Comparison of ENCODE assay signal across 1 cellular context in the genomic region with DNA sequence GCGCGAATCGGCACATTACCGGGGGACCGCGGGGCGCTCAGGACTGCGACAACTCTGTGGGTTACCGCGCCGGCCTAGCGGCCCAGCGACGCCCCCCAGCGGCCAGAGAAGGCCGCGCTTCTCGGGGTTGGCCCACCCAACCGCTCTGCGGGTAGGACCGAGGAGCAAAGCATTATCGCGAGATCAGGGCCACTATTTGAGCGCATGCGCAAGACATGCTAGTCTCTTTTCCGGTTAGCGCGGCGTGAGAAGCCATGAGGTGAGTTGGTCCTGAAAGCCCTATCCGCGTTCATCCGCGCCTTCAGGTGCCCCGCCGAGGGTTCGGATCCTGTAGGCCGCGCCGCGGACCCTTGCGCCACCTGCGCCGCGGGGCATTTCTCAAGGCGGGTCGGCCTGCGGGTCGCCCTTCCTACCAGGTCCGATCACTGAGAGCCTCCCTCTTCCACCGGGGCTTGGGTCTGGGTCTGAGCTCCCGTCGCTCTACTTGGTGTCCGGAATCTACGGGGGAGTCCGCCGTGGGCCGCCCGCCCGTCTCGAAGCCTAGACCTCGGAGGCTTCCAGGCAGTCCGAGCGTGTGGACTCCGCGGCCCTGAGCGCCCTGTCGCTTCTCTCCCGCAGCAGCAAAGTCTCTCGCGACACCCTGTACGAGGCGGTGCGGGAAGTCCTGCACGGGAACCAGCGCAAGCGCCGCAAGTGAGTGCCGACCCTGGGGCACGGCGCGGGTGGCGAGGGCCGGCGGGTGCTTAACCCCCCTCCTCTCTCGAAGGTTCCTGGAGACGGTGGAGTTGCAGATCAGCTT.
TF ChIP-seq lines count a peak whose summit lies in the region.

Gene RPL10A, plus strand, starts transcription at position 221 of the 799 bp plus-strand sequence. Its CDS starts 34 bp downstream, at position 255.

TF ChIP-seq in K562, 482 proteins besides CTCF, POLR2A, EP300 and RAD21 (continued from another document and continues in another):
- TF ChIP-seq, protein P1, sequence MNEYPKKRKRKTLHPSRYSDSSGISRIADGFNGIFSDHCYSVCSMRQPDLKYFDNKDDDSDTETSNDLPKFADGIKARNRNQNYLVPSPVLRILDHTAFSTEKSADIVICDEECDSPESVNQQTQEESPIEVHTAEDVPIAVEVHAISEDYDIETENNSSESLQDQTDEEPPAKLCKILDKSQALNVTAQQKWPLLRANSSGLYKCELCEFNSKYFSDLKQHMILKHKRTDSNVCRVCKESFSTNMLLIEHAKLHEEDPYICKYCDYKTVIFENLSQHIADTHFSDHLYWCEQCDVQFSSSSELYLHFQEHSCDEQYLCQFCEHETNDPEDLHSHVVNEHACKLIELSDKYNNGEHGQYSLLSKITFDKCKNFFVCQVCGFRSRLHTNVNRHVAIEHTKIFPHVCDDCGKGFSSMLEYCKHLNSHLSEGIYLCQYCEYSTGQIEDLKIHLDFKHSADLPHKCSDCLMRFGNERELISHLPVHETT (CRISPR knock-in tag; conservative IDR thresholded peaks at IDR 0.05 in 1 of 2, IDR thresholded peaks at IDR 0.05 in 1 of 2): peak in 1 of 2 experiments; percentile 78; a peak in 1 of 4 replicates
- TF ChIP-seq CHAMP1 (IDR thresholded peaks at IDR 0.05) (0 out of 2 replicates have a peak, but pooled peaks have one; percentile 79), POLR2AphosphoS5 (IDR thresholded peaks at IDR 0.05; ENCODE audit: control insufficient read depth, insufficient read depth, low read depth, low read length) (peak; percentile 99), FOXO4 (CRISPR knock-in tag; IDR thresholded peaks at IDR 0.05) (peak; percentile 74; the same call in 1 of the 2 replicates), POLR2B (IDR thresholded peaks at IDR 0.05; ENCODE audit: low read depth, partially characterized antibody) (peak; percentile 99), CAMTA2 (CRISPR knock-in tag; conservative IDR thresholded peaks at IDR 0.05) (no peak), NR2C2 (CRISPR knock-in tag; IDR thresholded peaks at IDR 0.05) (peak; percentile 77; the same call in 1 of the 2 replicates), NR2C2 (tag; IDR thresholded peaks at IDR 0.05) (peak; percentile 56; the same call in 1 of the 2 replicates), SETDB1 (IDR thresholded peaks at IDR 0.05; ENCODE audit: low read length) (no peak), GATA2 (CRISPR knock-in tag; IDR thresholded peaks at IDR 0.05) (peak; percentile 91), ASH1L (IDR thresholded peaks at IDR 0.05; ENCODE audit: borderline replicate concordance, low read depth, partially characterized antibody) (no peak), BRF1 (IDR thresholded peaks at IDR 0.05; ENCODE audit: borderline replicate concordance, extremely low read depth, insufficient read length) (no peak), SIN3B (IDR thresholded peaks at IDR 0.05; ENCODE audit: low read depth) (no peak), DIDO1 (tag; IDR thresholded peaks at IDR 0.05; ENCODE audit: low read depth) (0 out of 2 replicates have a peak, but pooled peaks have one; percentile 25), GTF2B (IDR thresholded peaks at IDR 0.05; ENCODE audit: extremely low read depth, insufficient read length) (peak; percentile 82), RUNX1 (IDR thresholded peaks at IDR 0.05; ENCODE audit: low read depth) (0 out of 2 replicates have a peak, but pooled peaks have one; percentile 22), NRF1 (conservative IDR thresholded peaks at IDR 0.05 in 1 of 2, IDR thresholded peaks at IDR 0.05 in 1 of 2) (peak; percentile 94 to 95), MYC (IDR thresholded peaks at IDR 0.05; ENCODE audit: low read depth, low read length) (peak; percentile 100), MYC (CRISPR knock-in tag; IDR thresholded peaks at IDR 0.05; ENCODE audit: borderline replicate concordance, low read depth) (peak; percentile 100), RBM25 (IDR thresholded peaks at IDR 0.05; ENCODE audit: low read depth, low read length, severe bottlenecking) (peak; percentile 94), SMAD4 (CRISPR knock-in tag; conservative IDR thresholded peaks at IDR 0.05) (peak; percentile 61), RBBP5 (IDR thresholded peaks at IDR 0.05; ENCODE audit: borderline replicate concordance, insufficient read depth, low read length, poor library complexity, severe bottlenecking) (peak; percentile 99), ZNF146 (CRISPR knock-in tag; IDR thresholded peaks at IDR 0.05; ENCODE audit: unreplicated experiment) (no peak), ZNF3 (CRISPR knock-in tag; IDR thresholded peaks at IDR 0.05) (no peak), HNRNPUL1 (IDR thresholded peaks at IDR 0.05; ENCODE audit: low read length) (no peak), EP400 (IDR thresholded peaks at IDR 0.05) (peak; percentile 100), TEAD1 (CRISPR knock-in tag; IDR thresholded peaks at IDR 0.05) (peak; percentile 76 to 79), LARP7 (IDR thresholded peaks at IDR 0.05) (peak; percentile 58), HMBOX1 (IDR thresholded peaks at IDR 0.05) (peak; percentile 81; the same call in 1 of the 2 replicates)
- TF ChIP-seq, protein P2, sequence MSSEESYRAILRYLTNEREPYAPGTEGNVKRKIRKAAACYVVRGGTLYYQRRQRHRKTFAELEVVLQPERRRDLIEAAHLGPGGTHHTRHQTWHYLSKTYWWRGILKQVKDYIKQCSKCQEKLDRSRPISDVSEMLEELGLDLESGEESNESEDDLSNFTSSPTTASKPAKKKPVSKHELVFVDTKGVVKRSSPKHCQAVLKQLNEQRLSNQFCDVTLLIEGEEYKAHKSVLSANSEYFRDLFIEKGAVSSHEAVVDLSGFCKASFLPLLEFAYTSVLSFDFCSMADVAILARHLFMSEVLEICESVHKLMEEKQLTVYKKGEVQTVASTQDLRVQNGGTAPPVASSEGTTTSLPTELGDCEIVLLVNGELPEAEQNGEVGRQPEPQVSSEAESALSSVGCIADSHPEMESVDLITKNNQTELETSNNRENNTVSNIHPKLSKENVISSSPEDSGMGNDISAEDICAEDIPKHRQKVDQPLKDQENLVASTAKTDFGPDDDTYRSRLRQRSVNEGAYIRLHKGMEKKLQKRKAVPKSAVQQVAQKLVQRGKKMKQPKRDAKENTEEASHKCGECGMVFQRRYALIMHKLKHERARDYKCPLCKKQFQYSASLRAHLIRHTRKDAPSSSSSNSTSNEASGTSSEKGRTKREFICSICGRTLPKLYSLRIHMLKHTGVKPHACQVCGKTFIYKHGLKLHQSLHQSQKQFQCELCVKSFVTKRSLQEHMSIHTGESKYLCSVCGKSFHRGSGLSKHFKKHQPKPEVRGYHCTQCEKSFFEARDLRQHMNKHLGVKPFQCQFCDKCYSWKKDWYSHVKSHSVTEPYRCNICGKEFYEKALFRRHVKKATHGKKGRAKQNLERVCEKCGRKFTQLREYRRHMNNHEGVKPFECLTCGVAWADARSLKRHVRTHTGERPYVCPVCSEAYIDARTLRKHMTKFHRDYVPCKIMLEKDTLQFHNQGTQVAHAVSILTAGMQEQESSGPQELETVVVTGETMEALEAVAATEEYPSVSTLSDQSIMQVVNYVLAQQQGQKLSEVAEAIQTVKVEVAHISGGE (CRISPR knock-in tag; IDR thresholded peaks at IDR 0.05): peak in 1 of 3 experiments; percentile 50; a peak in 1 of 6 replicates
- TF ChIP-seq, protein P3, sequence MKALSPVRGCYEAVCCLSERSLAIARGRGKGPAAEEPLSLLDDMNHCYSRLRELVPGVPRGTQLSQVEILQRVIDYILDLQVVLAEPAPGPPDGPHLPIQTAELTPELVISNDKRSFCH (CRISPR knock-in tag; IDR thresholded peaks at IDR 0.05): no peak
- TF ChIP-seq, protein P3 (tag; IDR thresholded peaks at IDR 0.05): peak; percentile 73; the same call in 1 of the 2 replicates
- TF ChIP-seq, protein P4, sequence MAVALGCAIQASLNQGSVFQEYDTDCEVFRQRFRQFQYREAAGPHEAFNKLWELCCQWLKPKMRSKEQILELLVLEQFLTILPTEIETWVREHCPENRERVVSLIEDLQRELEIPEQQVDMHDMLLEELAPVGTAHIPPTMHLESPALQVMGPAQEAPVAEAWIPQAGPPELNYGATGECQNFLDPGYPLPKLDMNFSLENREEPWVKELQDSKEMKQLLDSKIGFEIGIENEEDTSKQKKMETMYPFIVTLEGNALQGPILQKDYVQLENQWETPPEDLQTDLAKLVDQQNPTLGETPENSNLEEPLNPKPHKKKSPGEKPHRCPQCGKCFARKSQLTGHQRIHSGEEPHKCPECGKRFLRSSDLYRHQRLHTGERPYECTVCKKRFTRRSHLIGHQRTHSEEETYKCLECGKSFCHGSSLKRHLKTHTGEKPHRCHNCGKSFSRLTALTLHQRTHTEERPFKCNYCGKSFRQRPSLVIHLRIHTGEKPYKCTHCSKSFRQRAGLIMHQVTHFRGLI (CRISPR knock-in tag; IDR thresholded peaks at IDR 0.05): 0 out of 2 replicates have a peak, but pooled peaks have one; percentile 36
- TF ChIP-seq, protein P5, sequence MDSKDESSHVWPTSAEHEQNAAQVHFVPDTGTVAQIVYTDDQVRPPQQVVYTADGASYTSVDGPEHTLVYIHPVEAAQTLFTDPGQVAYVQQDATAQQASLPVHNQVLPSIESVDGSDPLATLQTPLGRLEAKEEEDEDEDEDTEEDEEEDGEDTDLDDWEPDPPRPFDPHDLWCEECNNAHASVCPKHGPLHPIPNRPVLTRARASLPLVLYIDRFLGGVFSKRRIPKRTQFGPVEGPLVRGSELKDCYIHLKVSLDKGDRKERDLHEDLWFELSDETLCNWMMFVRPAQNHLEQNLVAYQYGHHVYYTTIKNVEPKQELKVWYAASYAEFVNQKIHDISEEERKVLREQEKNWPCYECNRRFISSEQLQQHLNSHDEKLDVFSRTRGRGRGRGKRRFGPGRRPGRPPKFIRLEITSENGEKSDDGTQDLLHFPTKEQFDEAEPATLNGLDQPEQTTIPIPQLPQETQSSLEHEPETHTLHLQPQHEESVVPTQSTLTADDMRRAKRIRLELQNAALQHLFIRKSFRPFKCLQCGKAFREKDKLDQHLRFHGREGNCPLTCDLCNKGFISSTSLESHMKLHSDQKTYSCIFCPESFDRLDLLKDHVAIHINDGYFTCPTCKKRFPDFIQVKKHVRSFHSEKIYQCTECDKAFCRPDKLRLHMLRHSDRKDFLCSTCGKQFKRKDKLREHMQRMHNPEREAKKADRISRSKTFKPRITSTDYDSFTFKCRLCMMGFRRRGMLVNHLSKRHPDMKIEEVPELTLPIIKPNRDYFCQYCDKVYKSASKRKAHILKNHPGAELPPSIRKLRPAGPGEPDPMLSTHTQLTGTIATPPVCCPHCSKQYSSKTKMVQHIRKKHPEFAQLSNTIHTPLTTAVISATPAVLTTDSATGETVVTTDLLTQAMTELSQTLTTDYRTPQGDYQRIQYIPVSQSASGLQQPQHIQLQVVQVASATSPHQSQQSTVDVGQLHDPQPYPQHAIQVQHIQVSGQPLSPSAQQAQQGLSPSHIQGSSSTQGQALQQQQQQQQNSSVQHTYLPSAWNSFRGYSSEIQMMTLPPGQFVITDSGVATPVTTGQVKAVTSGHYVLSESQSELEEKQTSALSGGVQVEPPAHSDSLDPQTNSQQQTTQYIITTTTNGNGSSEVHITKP (IDR thresholded peaks at IDR 0.05; ENCODE audit: partially characterized antibody): peak; percentile 77
